Comparison of ENCODE assay signal across 17 cellular contexts in genomic region chr3:41846850-41847249, GRCh38.
A peak's percentile ranks its signal among the peaks of the same experiment; 100 is the strongest.
DNase-seq lines count a peak whose midpoint lies in the region; ATAC-seq and TF ChIP-seq lines count a peak whose summit lies in the region.
"Had no signal": no experiment of that assay in that cellular context is flagged by ENCODE, and none has a peak within 500 bp of the region (broad histone marks: within the 10 kb centered on the region; RNA-seq: fewer than 3 reads in every experiment).

No MANE protein-coding gene starts in this region.

- DNase-seq in GM13977 (ENCODE audit: low spot score) = peak; percentile 54
- peak; percentile 31 for DNase-seq in fibroblast of gingiva (ENCODE audit: low read depth)
- no peak for DNase-seq in NCI-H1694 treated with DMSO at 0.1 percent for 48 hours (lab: John Stamatoyannopoulos, UW)
- no peak for DNase-seq in anterior cingulate cortex (lab: John Stamatoyannopoulos, UW)
- no peak for DNase-seq in hypothalamus (lab: John Stamatoyannopoulos, UW)
- DNase-seq: activated naive CD8-positive, alpha-beta T cell treated with anti-CD3 and anti-CD28 coated beads, Interleukin-2, amount 10 ng/mL, durations not matched to agents 7 days and 5 days; activated T-cell treated with anti-CD3 and anti-CD28 coated beads, Interleukin-2, amount 50 U/mL, for 1 hour; dermis blood vessel endothelial cell; foreskin keratinocyte; naive thymus-derived CD4-positive, alpha-beta T cell; NCI-H1436 treated with DMSO at 0.1 percent for 48 hours; NCI-H82; SIG-M5; T-helper 1 cell; thyroid gland had no signal

- in situ Hi-C loops in GM13977 (cut with MboI; ENCODE audit: low pct_unique_long_range_greater_than_20kb, low sequenced_read_pairs, unreplicated experiment) = no loop called here

- TF ChIP-seq CTCF in GM13977 (IDR thresholded peaks at IDR 0.05; ENCODE audit: extremely low read depth, insufficient read depth, missing control alignments) = no peak

- ATAC-seq in GM18868 (IDR thresholded peaks at IDR 0.05; ENCODE audit: unreplicated experiment) (peak; percentile 81), HG02981 (IDR thresholded peaks at IDR 0.05; ENCODE audit: unreplicated experiment) (peak; percentile 74)
- ATAC-seq: foreskin keratinocyte; naive thymus-derived CD4-positive, alpha-beta T cell had no signal

Comparison
In these comparisons a context has a peak if more than half of its experiments do, and no peak if none do; other contexts are left out.
1. DNase-seq: peak in GM13977 (single experiment) and fibroblast of gingiva (single experiment); none in NCI-H1694 treated with DMSO at 0.1 percent for 48 hours (single experiment), anterior cingulate cortex (0 of 58) and hypothalamus (0 of 51).